In the genomic region with DNA sequence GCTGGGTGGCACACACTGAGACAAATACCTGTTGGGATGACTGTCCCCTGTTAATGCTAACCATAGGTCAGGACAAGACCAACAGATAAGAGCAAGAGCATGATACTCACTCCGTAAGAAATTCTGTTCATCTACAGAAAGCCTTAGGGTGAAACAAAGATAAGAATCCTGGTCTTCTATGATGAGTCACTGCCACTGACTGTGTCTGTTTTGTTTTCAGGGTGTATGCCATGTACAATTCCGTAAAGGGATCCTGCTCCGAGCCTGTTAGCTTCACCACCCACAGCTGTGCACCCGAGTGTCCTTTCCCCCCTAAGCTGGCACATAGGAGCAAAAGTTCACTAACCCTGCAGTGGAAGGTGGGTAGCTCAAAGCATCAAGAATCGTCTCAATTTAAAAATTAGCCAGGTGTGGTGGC, we compare ENCODE assay signal across 14 cellular contexts.
DNase-seq lines count a peak whose midpoint lies in the region; TF ChIP-seq lines count a peak whose summit lies in the region.
"Had no signal": no experiment of that assay in that cellular context is flagged by ENCODE, and none has a peak within 500 bp of the region (broad histone marks: within the 10 kb centered on the region; RNA-seq: fewer than 3 reads in every experiment).

No MANE protein-coding gene starts in this region.

- peak overlapping the region; percentile 76 for H3K27ac Mint-ChIP-seq in HFFc6
- H3K27ac Mint-ChIP-seq in immature natural killer cell: peak overlapping the region in 1 of 6 donors; percentile 56
- H3K27ac Mint-ChIP-seq: activated B cell treated with CpG ODN at 0.5 μM for 24 hours; activated naive CD8-positive, alpha-beta T cell; dendritic cell treated with granulocyte-macrophage colony-stimulating factor and Interleukin-4, amounts not matched to agents 40 ng/mL and 50 ng/mL, for 4 days had no signal

- peaks cover 55% of the 10 kb centered on the region for H3K36me3 ChIP-seq in skeletal muscle satellite cell (ENCODE audit: insufficient read depth, low read length)

- in situ Hi-C loops in astrocyte of the spinal cord (cut with HindIII; ENCODE audit: low sequenced_read_pairs): no loop called here

- no peak for TF ChIP-seq CTCF in HFFc6 (IDR thresholded peaks at IDR 0.05)
- TF ChIP-seq CTCF in astrocyte of the spinal cord (IDR thresholded peaks at IDR 0.05; ENCODE audit: low read depth, low read length): no peak

- H3K9me3 ChIP-seq in skeletal muscle satellite cell (replicated peaks; ENCODE audit: low read length): no peaks in the 10 kb centered on the region
- H3K9me3 ChIP-seq: sigmoid colon had no signal

- H3K4me3 ChIP-seq in astrocyte of the spinal cord (ENCODE audit: low read depth, low read length): no peak overlapping the region
- H3K4me3 ChIP-seq in skeletal muscle satellite cell (ENCODE audit: low read length): no peak overlapping the region
- H3K4me3 ChIP-seq: sigmoid colon had no signal

- H3K4me3 Mint-ChIP-seq in HFFc6: peak overlapping the region; percentile 60
- H3K4me3 Mint-ChIP-seq in immature natural killer cell: no peak overlapping the region
- H3K4me3 Mint-ChIP-seq: activated B cell treated with CpG ODN at 0.5 μM for 24 hours; activated naive CD8-positive, alpha-beta T cell; dendritic cell treated with granulocyte-macrophage colony-stimulating factor and Interleukin-4, amounts not matched to agents 40 ng/mL and 50 ng/mL, for 4 days; stimulated activated naive CD8-positive, alpha-beta T cell treated with anti-CD3 and anti-CD28 coated beads, Interleukin-15, amount 100 ng/mL, for 72 hours had no signal

- H3K27me3 Mint-ChIP-seq in HFFc6 (ENCODE audit: insufficient read depth) (peaks cover 2% of the 10 kb centered on the region), immature natural killer cell (ENCODE audit: low read depth in 3 of 3) (peaks cover 0 to 5% (median 4%) of the 10 kb centered on the region in 3 donors)
- H3K27me3 Mint-ChIP-seq: activated B cell treated with CpG ODN at 0.5 μM for 24 hours; activated naive CD8-positive, alpha-beta T cell; dendritic cell treated with granulocyte-macrophage colony-stimulating factor and Interleukin-4, amounts not matched to agents 40 ng/mL and 50 ng/mL, for 4 days; stimulated activated naive CD8-positive, alpha-beta T cell treated with anti-CD3 and anti-CD28 coated beads, Interleukin-15, amount 100 ng/mL, for 72 hours had no signal

- H3K9me3 Mint-ChIP-seq in HFFc6: no peaks in the 10 kb centered on the region; the same call in 1 of the 2 replicates
- H3K9me3 Mint-ChIP-seq in immature natural killer cell: no peaks in the 10 kb centered on the region
- H3K9me3 Mint-ChIP-seq: activated B cell treated with CpG ODN at 0.5 μM for 24 hours; dendritic cell treated with granulocyte-macrophage colony-stimulating factor and Interleukin-4, amounts not matched to agents 40 ng/mL and 50 ng/mL, for 4 days; stimulated activated naive CD8-positive, alpha-beta T cell treated with anti-CD3 and anti-CD28 coated beads, Interleukin-15, amount 100 ng/mL, for 72 hours had no signal

- peaks cover 49% of the 10 kb centered on the region for H3K4me1 Mint-ChIP-seq in HFFc6 (ENCODE audit: low read depth)
- H3K4me1 Mint-ChIP-seq in immature natural killer cell: peaks cover 8 to 17% of the 10 kb centered on the region in 2 donors
- H3K4me1 Mint-ChIP-seq: activated B cell treated with CpG ODN at 0.5 μM for 24 hours; stimulated activated naive CD8-positive, alpha-beta T cell treated with anti-CD3 and anti-CD28 coated beads, Interleukin-15, amount 100 ng/mL, for 72 hours had no signal

- peaks cover 32% of the 10 kb centered on the region for H3K4me1 ChIP-seq in skeletal muscle satellite cell (ENCODE audit: control insufficient read depth, insufficient read depth, low read length)

- DNase-seq in HFFc6 (peak; percentile 61), astrocyte of the spinal cord (ENCODE audit: low read depth, low spot score) (peak; percentile 55), glomerular visceral epithelial cell (ENCODE audit: extremely low spot score) (peak; percentile 20), D341Med (ENCODE audit: low spot score) (no peak), immature natural killer cell (no peak), cerebellum (ENCODE audit: low spot score) (no peak), NCI-H2171 treated with DMSO at 0.1 percent for 48 hours (lab: John Stamatoyannopoulos, UW) (no peak)
- DNase-seq: activated B cell treated with CpG ODN at 0.5 μM for 24 hours; NCI-H446; sigmoid colon; stimulated activated naive CD8-positive, alpha-beta T cell treated with anti-CD3 and anti-CD28 coated beads, Interleukin-15, amount 100 ng/mL, for 72 hours had no signal

- H3K27me3 ChIP-seq in skeletal muscle satellite cell (ENCODE audit: control insufficient read depth, insufficient read depth, low read length): no peaks in the 10 kb centered on the region
- H3K27me3 ChIP-seq: sigmoid colon had no signal

- H3K4me2 ChIP-seq in skeletal muscle satellite cell (ENCODE audit: low read length): peak overlapping the region; percentile 15

- H3K9ac ChIP-seq in skeletal muscle satellite cell (ENCODE audit: low read depth, low read length): no peak overlapping the region

- H3K36me3 Mint-ChIP-seq in HFFc6 (ENCODE audit: low read depth): peaks cover 60% of the 10 kb centered on the region
- peaks cover 26 to 62% (median 31%) of the 10 kb centered on the region in 3 donors for H3K36me3 Mint-ChIP-seq in immature natural killer cell

Comparison
In these comparisons a context has a peak if more than half of its experiments do, and no peak if none do; other contexts are left out.
1. DNase-seq: peak in HFFc6 (single experiment), astrocyte of the spinal cord (single experiment) and glomerular visceral epithelial cell (single experiment); none in D341Med (single experiment), immature natural killer cell (0 of 3), cerebellum (single experiment) and NCI-H2171 treated with DMSO at 0.1 percent for 48 hours (single experiment).